1 cellular context compared by ENCODE assay signal in genomic region chr3:196624008-196624790, GRCh38.
TF ChIP-seq lines count a peak whose summit lies in the region.

No MANE protein-coding gene starts in this region.

TF ChIP-seq in GM12878, 131 proteins besides CTCF, POLR2A, EP300 and RAD21 (continues in another document):
- TF ChIP-seq SMAD1 (IDR thresholded peaks at IDR 0.05; ENCODE audit: low read depth, partially characterized antibody) (no peak), KAT2A (conservative IDR thresholded peaks at IDR 0.05; ENCODE audit: control insufficient read depth, low read depth, low read length) (no peak), CBX3 (IDR thresholded peaks at IDR 0.05; ENCODE audit: borderline replicate concordance, low read depth) (no peak), SIX5 (IDR thresholded peaks at IDR 0.05; ENCODE audit: low read depth, low read length, severe bottlenecking) (no peak), PML (IDR thresholded peaks at IDR 0.05; ENCODE audit: low read length) (0 out of 2 replicates have a peak, but pooled peaks have one; percentile 39), USF2 (IDR thresholded peaks at IDR 0.05; ENCODE audit: borderline replicate concordance, low read depth, low read length) (no peak), ZBTB4 (CRISPR knock-in tag; IDR thresholded peaks at IDR 0.05) (no peak), STAT1 (conservative IDR thresholded peaks at IDR 0.05) (no peak), MTA3 (IDR thresholded peaks at IDR 0.05; ENCODE audit: borderline replicate concordance, low read length) (peak; percentile 59; the same call in 1 of the 2 replicates), IRF4 (IDR thresholded peaks at IDR 0.05; ENCODE audit: low read depth, low read length) (peak; percentile 84), CBFB (IDR thresholded peaks at IDR 0.05; ENCODE audit: low read depth) (peak; percentile 86), TCF3 (IDR thresholded peaks at IDR 0.05; ENCODE audit: borderline replicate concordance, insufficient read depth, low read depth, low read length) (no peak), MEF2B (IDR thresholded peaks at IDR 0.05; ENCODE audit: partially characterized antibody, poor library complexity, severe bottlenecking) (peak; percentile 58), MXI1 (IDR thresholded peaks at IDR 0.05; ENCODE audit: low read depth, low read length) (0 out of 2 replicates have a peak, but pooled peaks have one; percentile 76), NR2C1 (IDR thresholded peaks at IDR 0.05) (no peak), USF1 (IDR thresholded peaks at IDR 0.05; ENCODE audit: borderline replicate concordance, extremely low read length, insufficient read depth, low read depth, low read length) (no peak), CEBPZ (IDR thresholded peaks at IDR 0.05; ENCODE audit: low read depth, low read length) (no peak), RB1 (IDR thresholded peaks at IDR 0.05; ENCODE audit: borderline replicate concordance) (no peak), CHD4 (IDR thresholded peaks at IDR 0.05) (no peak), ESRRA (IDR thresholded peaks at IDR 0.05; ENCODE audit: low read length) (no peak), E2F8 (IDR thresholded peaks at IDR 0.05; ENCODE audit: low read depth, partially characterized antibody) (no peak), ZBED1 (IDR thresholded peaks at IDR 0.05; ENCODE audit: borderline replicate concordance) (peak; percentile 83; the same call in 1 of the 2 replicates), SMC3 (IDR thresholded peaks at IDR 0.05; ENCODE audit: borderline replicate concordance, low read length) (no peak), BHLHE40 (IDR thresholded peaks at IDR 0.05; ENCODE audit: borderline replicate concordance in 1 of 2, low read depth in 2 of 2, low read length in 1 of 2) (peak; percentile 95 to 97), HCFC1 (IDR thresholded peaks at IDR 0.05; ENCODE audit: low read length) (no peak), BCL3 (IDR thresholded peaks at IDR 0.05; ENCODE audit: borderline replicate concordance, insufficient read depth, low read depth, low read length, poor library complexity, severe bottlenecking) (peak; percentile 30), NR2C2 (IDR thresholded peaks at IDR 0.05; ENCODE audit: borderline replicate concordance, control insufficient read depth, insufficient read length, low read depth) (no peak), SKIL (IDR thresholded peaks at IDR 0.05; ENCODE audit: low read depth, poor library complexity, severe bottlenecking) (no peak), MYC (IDR thresholded peaks at IDR 0.05; ENCODE audit: insufficient read depth, insufficient read length, insufficient replicate concordance, low read length, severe bottlenecking) (no peak), NRF1 (conservative IDR thresholded peaks at IDR 0.05; ENCODE audit: low read depth, low read length) (no peak), ZNF384 (IDR thresholded peaks at IDR 0.05; ENCODE audit: borderline replicate concordance, low read depth, low read length) (no peak), LARP7 (IDR thresholded peaks at IDR 0.05) (no peak), SRF (IDR thresholded peaks at IDR 0.05; ENCODE audit: low read depth in 2 of 2, low read length in 2 of 2) (0 out of 4 replicates have a peak, but pooled peaks of 1 of the 2 experiments have one; percentile 53), DPF2 (IDR thresholded peaks at IDR 0.05) (peak; percentile 76), ETV6 (conservative IDR thresholded peaks at IDR 0.05 in 1 of 2, IDR thresholded peaks at IDR 0.05 in 1 of 2; ENCODE audit: borderline replicate concordance in 1 of 2, low read depth in 1 of 2) (peak in 1 of 2 experiments; percentile 58; a peak in 1 of 4 replicates), ZBTB40 (IDR thresholded peaks at IDR 0.05; ENCODE audit: borderline replicate concordance) (peak; percentile 45; the same call in 1 of the 2 replicates), WRNIP1 (IDR thresholded peaks at IDR 0.05; ENCODE audit: borderline replicate concordance, low read depth, low read length) (no peak), ATF7 (IDR thresholded peaks at IDR 0.05; ENCODE audit: low read depth) (peak; percentile 92), SMARCA5 (IDR thresholded peaks at IDR 0.05) (no peak), E2F4 (IDR thresholded peaks at IDR 0.05; ENCODE audit: low read depth, low read length) (no peak), HDAC6 (IDR thresholded peaks at IDR 0.05; ENCODE audit: unreplicated experiment) (no peak)
